In genomic region chr2:8677646-8678592, GRCh38 we compare ENCODE assay signal across 8 cellular contexts. TPM values are rescaled to one million over a fixed set of nuclear protein-coding genes. Genes with fewer than 3 reads are reported as not detected.
A peak's percentile ranks its signal among the peaks of the same experiment; 100 is the strongest.
DNase-seq lines count a peak whose midpoint lies in the region; ATAC-seq, FAIRE-seq and TF ChIP-seq lines count a peak whose summit lies in the region.

No MANE protein-coding gene starts in this region.

- peak overlapping the region in 10 of 11 experiments; percentile 10 to 93 (median 72); a peak in 18 of 22 replicates for H3K9ac ChIP-seq in BLaER1 treated with 17β-estradiol and CSF1 and Interleukin-3, amounts not matched to agents 10 nM and 100 nM

- no peak for TF ChIP-seq POLR2A in heart left ventricle (IDR thresholded peaks at IDR 0.05)

- H3K4me1 ChIP-seq in BLaER1 treated with 17β-estradiol and CSF1 and Interleukin-3, amounts not matched to agents 10 nM and 100 nM: peaks cover 34 to 42% (median 38%) of the 10 kb centered on the region in 10 experiments
- H3K4me1 ChIP-seq in heart left ventricle: peaks cover 0 to 51% (median 37%) of the 10 kb centered on the region in 12 donors
- peaks cover 0 to 25% (median 12%) of the 10 kb centered on the region in 3 donors for H3K4me1 ChIP-seq in pancreas

- peaks cover 8% of the 10 kb centered on the region for H3K36me3 Mint-ChIP-seq in activated naive CD8-positive, alpha-beta T cell

- peak overlapping the region; percentile 75 to 95 (median 90) for H3K4me2 ChIP-seq in BLaER1 treated with 17β-estradiol and CSF1 and Interleukin-3, amounts not matched to agents 10 nM and 100 nM

- ATAC-seq in heart left ventricle: peak in 1 of 4 donors; percentile 10
- ATAC-seq in pancreas: peak in 1 of 4 donors; percentile 1
- ATAC-seq in GM21390 (IDR thresholded peaks at IDR 0.05; ENCODE audit: unreplicated experiment): no peak
- ATAC-seq in GM18517 (IDR thresholded peaks at IDR 0.05; ENCODE audit: unreplicated experiment): no peak

- peaks cover 10% of the 10 kb centered on the region in 11 experiments; a peak in 21 of 22 replicates for H4K20me1 ChIP-seq in BLaER1 treated with 17β-estradiol and CSF1 and Interleukin-3, amounts not matched to agents 10 nM and 100 nM

- DNase-seq in HUDEP-2 (lab: John Stamatoyannopoulos, UW; ENCODE audit: unreplicated experiment in 76 of 76) (peak in 74 of 76 experiments; percentile 38 to 92 (median 79)), NOMO-1 treated with dmso at 0.1 percent for 144 hours (lab: John Stamatoyannopoulos, UW; ENCODE audit: unreplicated experiment) (peak; percentile 22), heart left ventricle (peak in 4 of 5 donors; percentile 54 to 73 (median 62)), pancreas (peak; percentile 33 to 71 (median 52))

- H3K27me3 ChIP-seq in BLaER1 treated with 17β-estradiol and CSF1 and Interleukin-3, amounts not matched to agents 10 nM and 100 nM: peaks cover 33 to 91% (median 79%) of the 10 kb centered on the region in 11 experiments
- H3K27me3 ChIP-seq in heart left ventricle (peaks cover 0 to 18% (median 0%) of the 10 kb centered on the region in 9 donors), pancreas (no peaks in the 10 kb centered on the region)

- peak overlapping the region; percentile 80 for H3K4me3 Mint-ChIP-seq in activated naive CD8-positive, alpha-beta T cell

- H3K36me3 ChIP-seq in BLaER1 treated with 17β-estradiol and CSF1 and Interleukin-3, amounts not matched to agents 10 nM and 100 nM: peaks cover 0 to 15% (median 3%) of the 10 kb centered on the region in 11 experiments; a peak in 13 of 22 replicates
- H3K36me3 ChIP-seq in heart left ventricle (no peaks in the 10 kb centered on the region), pancreas (no peaks in the 10 kb centered on the region)

- 0 to 3% (median 1%) methylated on average over 41 of the region's 41 CpGs for WGBS in heart left ventricle, 4 donors
- 9 to 10% methylated on average over 41 of the region's 41 CpGs for WGBS in pancreas, 2 donors

- peaks cover 11% of the 10 kb centered on the region for H3K9me3 Mint-ChIP-seq in activated naive CD8-positive, alpha-beta T cell (ENCODE audit: low read depth)

- TF ChIP-seq CTCF in heart left ventricle (IDR thresholded peaks at IDR 0.05) (no peak), pancreas (IDR thresholded peaks at IDR 0.05) (no peak)

- peaks cover 9% of the 10 kb centered on the region for H3K27me3 Mint-ChIP-seq in activated naive CD8-positive, alpha-beta T cell

- no peak for FAIRE-seq in pancreas (lab: Jason Lieb, UNC)

- peaks cover 35% of the 10 kb centered on the region for H3K4me1 Mint-ChIP-seq in activated naive CD8-positive, alpha-beta T cell (ENCODE audit: low read depth)

- peak overlapping the region in 6 of 11 experiments; percentile 24 to 97 (median 70); a peak in 10 of 22 replicates for H3K27ac ChIP-seq in BLaER1 treated with 17β-estradiol and CSF1 and Interleukin-3, amounts not matched to agents 10 nM and 100 nM
- H3K27ac ChIP-seq in heart left ventricle (peak overlapping the region; percentile 88 to 100 (median 99)), pancreas (peak overlapping the region; percentile 64 to 100 (median 98))

- H3K4me3 ChIP-seq in BLaER1 treated with 17β-estradiol and CSF1 and Interleukin-3, amounts not matched to agents 10 nM and 100 nM: peak overlapping the region; percentile 51 to 66 (median 61); a peak in 18 of 20 replicates
- H3K4me3 ChIP-seq in heart left ventricle (peak overlapping the region in 11 of 12 donors; percentile 23 to 87 (median 69)), pancreas (peak overlapping the region in 3 of 4 donors; percentile 20 to 68 (median 64))

- H3K27ac Mint-ChIP-seq in activated naive CD8-positive, alpha-beta T cell: peak overlapping the region; percentile 28

- intact Hi-C loops in heart left ventricle (cut with DNase I) (loop anchor here in 7 of 10 donors (5.0 to 10.0 kb wide), 14 partner anchors 83 to 676 kb away; no protein-coding TSS in a partner anchor), pancreas (cut with DNase I) (no loop called here)

- H3K9me3 ChIP-seq in BLaER1 treated with 17β-estradiol and CSF1 and Interleukin-3, amounts not matched to agents 10 nM and 100 nM (replicated peaks in 1 of 11): peaks cover 37 to 46% (median 41%) of the 10 kb centered on the region in 11 experiments
- H3K9me3 ChIP-seq in heart left ventricle: peaks cover 0 to 21% (median 11%) of the 10 kb centered on the region in 12 donors
- H3K9me3 ChIP-seq in pancreas: no peaks in the 10 kb centered on the region

RNA-seq across cellular contexts. Expression of gene ID2, which starts 3.9 kb away (rescaled TPM):
- total RNA-seq in heart left ventricle (100 to 1,000 TPM in 1 of 9 donors, 10 to 100 TPM in 8; 17.3 to 121 (median 25.5) TPM), pancreas (10 to 100 TPM; 19.3 to 50.6 (median 23.2) TPM)
- polyA plus RNA-seq in heart left ventricle (10 to 100 TPM; 44.9 to 92.0 TPM), pancreas (100 to 1,000 TPM in 1 of 2 donors, 10 to 100 TPM in 1; 53.1 to 135 TPM)

Comparison
In these comparisons a context has a peak if more than half of its experiments do, and no peak if none do; other contexts are left out.
1. DNase-seq: peak in every context shown above with its lines; median percentile 79 in HUDEP-2; 62 in heart left ventricle; 52 in pancreas; 22 in NOMO-1 treated with dmso at 0.1 percent for 144 hours.
2. intact Hi-C loops: an anchor here in heart left ventricle (5.0 to 10.0 kb wide); none called in pancreas.